In genomic region chr6:17714177-17714576, GRCh38 we compare ENCODE assay signal across 1 cellular context.
TF ChIP-seq lines count a peak whose summit lies in the region.

No MANE protein-coding gene starts in this region.

TF ChIP-seq in SK-N-SH, 30 proteins besides CTCF, POLR2A, EP300 and RAD21 (continued from another document):
- TF ChIP-seq USF2 (IDR thresholded peaks at IDR 0.05; ENCODE audit: borderline replicate concordance, low read depth, low read length) (no peak), FOXM1 (IDR thresholded peaks at IDR 0.05; ENCODE audit: low read depth) (no peak), REST (IDR thresholded peaks at IDR 0.05; ENCODE audit: low read depth, low read length) (no peak), TAF1 (IDR thresholded peaks at IDR 0.05; ENCODE audit: borderline replicate concordance, low read depth, low read length) (no peak), MEF2A (IDR thresholded peaks at IDR 0.05; ENCODE audit: borderline replicate concordance, low read depth) (no peak), IRF3 (IDR thresholded peaks at IDR 0.05; ENCODE audit: low read depth, low read length) (no peak), NRF1 (IDR thresholded peaks at IDR 0.05; ENCODE audit: low read depth, low read length) (no peak), ELF1 (IDR thresholded peaks at IDR 0.05) (no peak), SMC3 (IDR thresholded peaks at IDR 0.05; ENCODE audit: low read depth, low read length) (no peak)
